ENCODE assay signal across 1 cellular context in the genomic region with DNA sequence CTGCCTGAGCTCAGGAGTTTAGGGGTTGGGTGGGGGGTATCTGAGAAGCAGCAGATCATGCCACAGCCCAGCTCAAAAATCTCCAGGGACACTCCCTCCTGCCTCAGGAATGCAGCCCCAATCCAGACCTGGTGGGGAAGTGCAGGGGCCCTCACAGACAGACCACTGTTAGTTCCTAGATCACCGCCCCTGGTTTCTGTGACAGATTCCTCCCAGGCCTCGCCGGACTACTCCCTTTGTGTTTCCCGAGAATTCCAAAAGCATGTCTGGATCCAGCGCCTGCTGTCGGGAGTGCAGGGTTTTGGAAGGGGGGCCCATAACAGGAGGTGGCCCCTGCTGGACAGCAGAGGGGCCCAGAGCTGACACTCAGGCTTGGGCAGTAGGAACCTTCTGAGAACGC.
TF ChIP-seq lines count a peak whose summit lies in the region.

No MANE protein-coding gene starts in this region.

TF ChIP-seq in GM23338, 12 proteins besides CTCF, POLR2A, EP300 and RAD21 (continued from another document):
- no peak for TF ChIP-seq REST (IDR thresholded peaks at IDR 0.05; ENCODE audit: unreplicated experiment)
- TF ChIP-seq ZNF114 (CRISPR knock-in tag; IDR thresholded peaks at IDR 0.05), result no peak
- no peak for TF ChIP-seq EZH2 (IDR thresholded peaks at IDR 0.05; ENCODE audit: low read depth, unreplicated experiment)
- TF ChIP-seq CREB1 (CRISPR knock-in tag; IDR thresholded peaks at IDR 0.05; ENCODE audit: low read depth), result no peak
- no peak for TF ChIP-seq POLR2AphosphoS5 (IDR thresholded peaks at IDR 0.05; ENCODE audit: low read depth)
- TF ChIP-seq, protein P1, sequence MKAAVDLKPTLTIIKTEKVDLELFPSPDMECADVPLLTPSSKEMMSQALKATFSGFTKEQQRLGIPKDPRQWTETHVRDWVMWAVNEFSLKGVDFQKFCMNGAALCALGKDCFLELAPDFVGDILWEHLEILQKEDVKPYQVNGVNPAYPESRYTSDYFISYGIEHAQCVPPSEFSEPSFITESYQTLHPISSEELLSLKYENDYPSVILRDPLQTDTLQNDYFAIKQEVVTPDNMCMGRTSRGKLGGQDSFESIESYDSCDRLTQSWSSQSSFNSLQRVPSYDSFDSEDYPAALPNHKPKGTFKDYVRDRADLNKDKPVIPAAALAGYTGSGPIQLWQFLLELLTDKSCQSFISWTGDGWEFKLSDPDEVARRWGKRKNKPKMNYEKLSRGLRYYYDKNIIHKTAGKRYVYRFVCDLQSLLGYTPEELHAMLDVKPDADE (IDR thresholded peaks at IDR 0.05), result no peak
